21 cellular contexts compared by ENCODE assay signal in the genomic region with DNA sequence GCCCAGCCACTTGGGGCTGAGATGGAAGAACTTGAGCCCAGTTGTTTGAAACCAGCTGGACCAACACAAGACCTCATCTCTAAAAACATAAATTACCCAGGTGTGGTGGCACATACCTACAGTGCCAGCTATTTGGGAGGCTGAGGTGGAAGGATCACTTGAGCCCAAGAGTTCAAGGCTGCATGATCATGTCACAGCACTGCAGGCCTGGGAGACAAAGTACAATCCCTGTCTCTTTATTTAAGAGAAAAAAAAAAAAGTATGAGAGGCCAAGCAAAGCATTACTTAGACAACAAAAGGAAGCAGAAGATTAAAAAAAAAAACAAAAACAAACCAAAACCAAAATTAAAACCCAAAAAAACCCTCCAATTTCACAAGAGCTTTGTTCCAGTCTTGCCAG. TPM values are rescaled to one million over a fixed set of nuclear protein-coding genes. Genes with fewer than 3 reads are reported as not detected.
A peak's percentile ranks its signal among the peaks of the same experiment; 100 is the strongest.
DNase-seq lines count a peak whose midpoint lies in the region; ATAC-seq and TF ChIP-seq lines count a peak whose summit lies in the region.
"Had no signal": no experiment of that assay in that cellular context is flagged by ENCODE, and none has a peak within 500 bp of the region (broad histone marks: within the 10 kb centered on the region; RNA-seq: fewer than 3 reads in every experiment).

No MANE protein-coding gene starts in this region.

- H3K9me3 ChIP-seq in CD4-positive, alpha-beta T cell (ENCODE audit: control insufficient read depth, low read length), result no peaks in the 10 kb centered on the region
- no peaks in the 10 kb centered on the region for H3K9me3 ChIP-seq in right cardiac atrium (ENCODE audit: control insufficient read depth, low read length)
- H3K9me3 ChIP-seq: adrenal gland, colonic mucosa had no signal

- no peak overlapping the region for H3K4me3 ChIP-seq in right cardiac atrium (ENCODE audit: low read length)
- H3K4me3 ChIP-seq: adrenal gland, colonic mucosa, lung, SK-N-MC had no signal

- no peaks in the 10 kb centered on the region for H3K9me3 Mint-ChIP-seq in activated CD4-positive, alpha-beta T cell treated with anti-CD3 and anti-CD28 coated beads for 36 hours (ENCODE audit: low read depth)
- no peaks in the 10 kb centered on the region for H3K9me3 Mint-ChIP-seq in activated CD4-positive, alpha-beta T cell treated with anti-CD3 and anti-CD28 coated beads, Interleukin-2, amount 10 ng/mL, durations not matched to agents 24 days and 14 days
- H3K9me3 Mint-ChIP-seq in CD4-positive, alpha-beta T cell, result no peaks in the 10 kb centered on the region
- H3K9me3 Mint-ChIP-seq in activated naive CD8-positive, alpha-beta T cell treated with anti-CD3 and anti-CD28 coated beads for 36 hours, result peaks cover 7% of the 10 kb centered on the region
- no peaks in the 10 kb centered on the region for H3K9me3 Mint-ChIP-seq in natural killer cell treated with Interleukin-12 subunit alpha and Interleukin-12 subunit beta and Interleukin-15 and Interleukin-18, amount 100 ng/mL, for 72 hours
- H3K9me3 Mint-ChIP-seq: WTC11 had no signal

- no peaks in the 10 kb centered on the region for H3K27me3 Mint-ChIP-seq in activated CD4-positive, alpha-beta T cell treated with anti-CD3 and anti-CD28 coated beads for 36 hours
- no peaks in the 10 kb centered on the region for H3K27me3 Mint-ChIP-seq in activated CD4-positive, alpha-beta T cell treated with anti-CD3 and anti-CD28 coated beads, Interleukin-2, amount 10 ng/mL, durations not matched to agents 24 days and 14 days
- H3K27me3 Mint-ChIP-seq in CD4-positive, alpha-beta T cell, result no peaks in the 10 kb centered on the region
- H3K27me3 Mint-ChIP-seq in activated naive CD8-positive, alpha-beta T cell treated with anti-CD3 and anti-CD28 coated beads for 36 hours, result no peaks in the 10 kb centered on the region
- H3K27me3 Mint-ChIP-seq in natural killer cell treated with Interleukin-12 subunit alpha and Interleukin-12 subunit beta and Interleukin-15 and Interleukin-18, amount 100 ng/mL, for 72 hours, result no peaks in the 10 kb centered on the region
- H3K27me3 Mint-ChIP-seq: B cell had no signal

- no peak overlapping the region for H3K4me3 Mint-ChIP-seq in activated CD4-positive, alpha-beta T cell treated with anti-CD3 and anti-CD28 coated beads for 36 hours
- H3K4me3 Mint-ChIP-seq in activated CD4-positive, alpha-beta T cell treated with anti-CD3 and anti-CD28 coated beads, Interleukin-2, amount 10 ng/mL, durations not matched to agents 24 days and 14 days, result no peak overlapping the region
- H3K4me3 Mint-ChIP-seq in CD4-positive, alpha-beta T cell, result no peak overlapping the region
- H3K4me3 Mint-ChIP-seq in activated naive CD8-positive, alpha-beta T cell treated with anti-CD3 and anti-CD28 coated beads for 36 hours, result no peak overlapping the region
- no peak overlapping the region for H3K4me3 Mint-ChIP-seq in natural killer cell treated with Interleukin-12 subunit alpha and Interleukin-12 subunit beta and Interleukin-15 and Interleukin-18, amount 100 ng/mL, for 72 hours
- H3K4me3 Mint-ChIP-seq: B cell, WTC11 had no signal

- POLR2A ChIA-PET in activated CD4-positive, alpha-beta T cell treated with anti-CD3 and anti-CD28 coated beads for 36 hours (lab: Charles Lee), result interaction anchor here (0.7 kb wide), 1 partner anchor 10 kb away, joined by 4 read pairs; no protein-coding TSS in a partner anchor
- POLR2A ChIA-PET in CD4-positive, alpha-beta T cell (lab: Charles Lee), result interaction anchor here (0.7 kb wide), 1 partner anchor 563 kb away, joined by 3 read pairs; no protein-coding TSS in a partner anchor

- intact Hi-C loops in activated CD4-positive, alpha-beta T cell treated with anti-CD3 and anti-CD28 coated beads for 36 hours (cut with DNase I, micrococcal nuclease), result no loop called here
- intact Hi-C loops in activated CD4-positive, alpha-beta T cell treated with anti-CD3 and anti-CD28 coated beads, Interleukin-2, amount 10 ng/mL, durations not matched to agents 24 days and 14 days (cut with micrococcal nuclease), result no loop called here
- intact Hi-C loops in CD4-positive, alpha-beta T cell (cut with DNase I, micrococcal nuclease), result no loop called here
- intact Hi-C loops in right cardiac atrium (cut with DNase I), result no loop called here

- H3K4me1 ChIP-seq in right cardiac atrium (ENCODE audit: control insufficient read depth, insufficient read depth, low read length), result peaks cover 4% of the 10 kb centered on the region
- H3K4me1 ChIP-seq: colonic mucosa had no signal

- DNase-seq in activated CD4-positive, alpha-beta T cell treated with anti-CD3 and anti-CD28 coated beads for 36 hours, result no peak
- no peak for DNase-seq in activated CD4-positive, alpha-beta T cell treated with anti-CD3 and anti-CD28 coated beads, Interleukin-2, amount 10 ng/mL, durations not matched to agents 24 days and 14 days
- DNase-seq in CD4-positive, alpha-beta T cell, result no peak
- DNase-seq in activated naive CD8-positive, alpha-beta T cell treated with anti-CD3 and anti-CD28 coated beads for 36 hours, result no peak
- no peak for DNase-seq in natural killer cell treated with Interleukin-12 subunit alpha and Interleukin-12 subunit beta and Interleukin-15 and Interleukin-18, amount 100 ng/mL, for 72 hours (ENCODE audit: low spot score)
- DNase-seq in NCI-H2196 treated with DMSO at 0.1 percent for 48 hours (lab: John Stamatoyannopoulos, UW; ENCODE audit: unreplicated experiment) (no peak), right cardiac atrium (no peak)
- DNase-seq: adrenal gland, brain microvascular endothelial cell, colonic mucosa, GOT3, IMR-90, NCI-H524, substantia nigra, T1000 had no signal

- no peak for TF ChIP-seq CTCF in CD4-positive, alpha-beta T cell (IDR thresholded peaks at IDR 0.05)

- ATAC-seq in activated CD4-positive, alpha-beta T cell treated with anti-CD3 and anti-CD28 coated beads for 36 hours, result no peak
- ATAC-seq in CD4-positive, alpha-beta T cell (ENCODE audit: poor library complexity), result no peak
- no peak for ATAC-seq in natural killer cell treated with Interleukin-12 subunit alpha and Interleukin-12 subunit beta and Interleukin-15 and Interleukin-18, amount 100 ng/mL, for 72 hours
- ATAC-seq in GM18517 (IDR thresholded peaks at IDR 0.05; ENCODE audit: unreplicated experiment), result no peak
- ATAC-seq in right cardiac atrium, result no peak
- ATAC-seq: WTC11 had no signal

- CTCF ChIA-PET in activated CD4-positive, alpha-beta T cell treated with anti-CD3 and anti-CD28 coated beads for 36 hours (lab: Charles Lee), result interaction anchor here (0.9 to 1.2 kb wide), 3 partner anchors 15 to 76 kb away, joined by 3 to 6 read pairs (median 3); a partner anchor contains a TSS
- CTCF ChIA-PET in CD4-positive, alpha-beta T cell (lab: Charles Lee), result no interaction called here

- peaks cover 51% of the 10 kb centered on the region for H3K36me3 Mint-ChIP-seq in activated CD4-positive, alpha-beta T cell treated with anti-CD3 and anti-CD28 coated beads for 36 hours (ENCODE audit: low read depth)
- H3K36me3 Mint-ChIP-seq in activated CD4-positive, alpha-beta T cell treated with anti-CD3 and anti-CD28 coated beads, Interleukin-2, amount 10 ng/mL, durations not matched to agents 24 days and 14 days (ENCODE audit: low read depth), result peaks cover 63% of the 10 kb centered on the region
- peaks cover 66% of the 10 kb centered on the region for H3K36me3 Mint-ChIP-seq in CD4-positive, alpha-beta T cell (ENCODE audit: low read depth)
- H3K36me3 Mint-ChIP-seq in activated naive CD8-positive, alpha-beta T cell treated with anti-CD3 and anti-CD28 coated beads for 36 hours, result peaks cover 61% of the 10 kb centered on the region
- peaks cover 19% of the 10 kb centered on the region for H3K36me3 Mint-ChIP-seq in natural killer cell treated with Interleukin-12 subunit alpha and Interleukin-12 subunit beta and Interleukin-15 and Interleukin-18, amount 100 ng/mL, for 72 hours

- peaks cover 37% of the 10 kb centered on the region for H3K4me1 Mint-ChIP-seq in activated CD4-positive, alpha-beta T cell treated with anti-CD3 and anti-CD28 coated beads for 36 hours
- H3K4me1 Mint-ChIP-seq in activated CD4-positive, alpha-beta T cell treated with anti-CD3 and anti-CD28 coated beads, Interleukin-2, amount 10 ng/mL, durations not matched to agents 24 days and 14 days, result peaks cover 29% of the 10 kb centered on the region
- H3K4me1 Mint-ChIP-seq in CD4-positive, alpha-beta T cell (ENCODE audit: low read depth), result peaks cover 30% of the 10 kb centered on the region
- H3K4me1 Mint-ChIP-seq in activated naive CD8-positive, alpha-beta T cell treated with anti-CD3 and anti-CD28 coated beads for 36 hours, result peaks cover 39% of the 10 kb centered on the region
- H3K4me1 Mint-ChIP-seq in natural killer cell treated with Interleukin-12 subunit alpha and Interleukin-12 subunit beta and Interleukin-15 and Interleukin-18, amount 100 ng/mL, for 72 hours (ENCODE audit: low read depth in 2 of 2), result peaks cover 44 to 46% of the 10 kb centered on the region in 2 donors
- H3K4me1 Mint-ChIP-seq: WTC11 had no signal

- no peak overlapping the region for H3K27ac ChIP-seq in CD4-positive, alpha-beta T cell (ENCODE audit: low read depth, low read length)
- no peak overlapping the region for H3K27ac ChIP-seq in right cardiac atrium (ENCODE audit: low read length)
- H3K27ac ChIP-seq: adrenal gland, brain microvascular endothelial cell, colonic mucosa, SK-N-MC had no signal

- peak overlapping the region; percentile 42 for H3K27ac Mint-ChIP-seq in activated CD4-positive, alpha-beta T cell treated with anti-CD3 and anti-CD28 coated beads for 36 hours
- no peak overlapping the region for H3K27ac Mint-ChIP-seq in activated CD4-positive, alpha-beta T cell treated with anti-CD3 and anti-CD28 coated beads, Interleukin-2, amount 10 ng/mL, durations not matched to agents 24 days and 14 days
- H3K27ac Mint-ChIP-seq in CD4-positive, alpha-beta T cell, result peak overlapping the region; percentile 51
- peak overlapping the region; percentile 56 for H3K27ac Mint-ChIP-seq in activated naive CD8-positive, alpha-beta T cell treated with anti-CD3 and anti-CD28 coated beads for 36 hours
- H3K27ac Mint-ChIP-seq in natural killer cell treated with Interleukin-12 subunit alpha and Interleukin-12 subunit beta and Interleukin-15 and Interleukin-18, amount 100 ng/mL, for 72 hours, result peak overlapping the region; percentile 29 to 81
- H3K27ac Mint-ChIP-seq: B cell had no signal

- no peaks in the 10 kb centered on the region for H3K27me3 ChIP-seq in CD4-positive, alpha-beta T cell (ENCODE audit: control insufficient read depth, insufficient read depth, low read length)
- no peaks in the 10 kb centered on the region for H3K27me3 ChIP-seq in right cardiac atrium (ENCODE audit: control insufficient read depth, insufficient read depth)
- H3K27me3 ChIP-seq: adrenal gland, brain microvascular endothelial cell, colonic mucosa had no signal

RNA-seq across cellular contexts. Expression of a gene that starts 15.4 kb away (rescaled TPM):
- 100 to 1,000 TPM; 182 to 306 TPM for total RNA-seq in activated CD4-positive, alpha-beta T cell treated with anti-CD3 and anti-CD28 coated beads for 36 hours
- total RNA-seq in activated CD4-positive, alpha-beta T cell treated with anti-CD3 and anti-CD28 coated beads, Interleukin-2, amount 10 ng/mL, durations not matched to agents 24 days and 14 days, result 190 and 200 TPM in 2 replicates
- 10 to 100 TPM; 20.8 to 22.9 TPM for total RNA-seq in CD4-positive, alpha-beta T cell
- 100 to 1,000 TPM; 237 to 242 TPM for total RNA-seq in activated naive CD8-positive, alpha-beta T cell treated with anti-CD3 and anti-CD28 coated beads for 36 hours
- 100 to 1,000 TPM in 1 of 2 donors, 10 to 100 TPM in 1; 95.4 to 107 TPM for total RNA-seq in natural killer cell treated with Interleukin-12 subunit alpha and Interleukin-12 subunit beta and Interleukin-15 and Interleukin-18, amount 100 ng/mL, for 72 hours
- 100 to 1,000 TPM; 153 to 254 (median 196) TPM for total RNA-seq in right cardiac atrium
- 258 TPM for polyA plus RNA-seq in right cardiac atrium
- total RNA-seq: RPMI7951 had no signal

RNA-seq across cellular contexts. Expression of a gene that starts 33.7 kb away (rescaled TPM):
- 10 to 100 TPM; 69.3 to 71.8 TPM for total RNA-seq in activated CD4-positive, alpha-beta T cell treated with anti-CD3 and anti-CD28 coated beads for 36 hours
- 94.0 and 96.9 TPM in 2 replicates for total RNA-seq in activated CD4-positive, alpha-beta T cell treated with anti-CD3 and anti-CD28 coated beads, Interleukin-2, amount 10 ng/mL, durations not matched to agents 24 days and 14 days
- total RNA-seq in CD4-positive, alpha-beta T cell, result 10 to 100 TPM; 94.3 to 95.2 TPM
- total RNA-seq in activated naive CD8-positive, alpha-beta T cell treated with anti-CD3 and anti-CD28 coated beads for 36 hours, result 10 to 100 TPM; 63.3 to 64.0 TPM
- total RNA-seq in natural killer cell treated with Interleukin-12 subunit alpha and Interleukin-12 subunit beta and Interleukin-15 and Interleukin-18, amount 100 ng/mL, for 72 hours, result 100 to 1,000 TPM in 1 of 2 donors, 10 to 100 TPM in 1; 90.9 to 105 TPM
- 10 to 100 TPM; 36.6 to 46.0 (median 40.4) TPM for total RNA-seq in right cardiac atrium
- polyA plus RNA-seq in right cardiac atrium, result 19.5 TPM

RNA-seq across cellular contexts. Expression of a gene that starts 38.2 kb away (rescaled TPM):
- total RNA-seq in activated CD4-positive, alpha-beta T cell treated with anti-CD3 and anti-CD28 coated beads for 36 hours, result 100 to 1,000 TPM; 438 to 449 TPM
- total RNA-seq in activated CD4-positive, alpha-beta T cell treated with anti-CD3 and anti-CD28 coated beads, Interleukin-2, amount 10 ng/mL, durations not matched to agents 24 days and 14 days, result 381 and 391 TPM in 2 replicates
- 100 to 1,000 TPM; 256 to 271 TPM for total RNA-seq in CD4-positive, alpha-beta T cell
- total RNA-seq in activated naive CD8-positive, alpha-beta T cell treated with anti-CD3 and anti-CD28 coated beads for 36 hours, result 100 to 1,000 TPM; 414 to 420 TPM
- total RNA-seq in natural killer cell treated with Interleukin-12 subunit alpha and Interleukin-12 subunit beta and Interleukin-15 and Interleukin-18, amount 100 ng/mL, for 72 hours, result 100 to 1,000 TPM; 436 to 448 TPM
- total RNA-seq in right cardiac atrium, result 100 to 1,000 TPM; 217 to 310 (median 265) TPM
- 142 TPM for polyA plus RNA-seq in right cardiac atrium

RNA-seq across cellular contexts. Expression of a gene that starts 38.7 kb away (rescaled TPM):
- total RNA-seq in activated CD4-positive, alpha-beta T cell treated with anti-CD3 and anti-CD28 coated beads for 36 hours, result 1 to 10 TPM; 9.4 TPM
- total RNA-seq in activated CD4-positive, alpha-beta T cell treated with anti-CD3 and anti-CD28 coated beads, Interleukin-2, amount 10 ng/mL, durations not matched to agents 24 days and 14 days, result 18.7 and 21.2 TPM in 2 replicates
- total RNA-seq in CD4-positive, alpha-beta T cell, result 10 to 100 TPM; 21.4 to 22.0 TPM
- total RNA-seq in activated naive CD8-positive, alpha-beta T cell treated with anti-CD3 and anti-CD28 coated beads for 36 hours, result 10 to 100 TPM; 10.2 to 10.5 TPM
- 10 to 100 TPM; 20.5 to 21.1 TPM for total RNA-seq in natural killer cell treated with Interleukin-12 subunit alpha and Interleukin-12 subunit beta and Interleukin-15 and Interleukin-18, amount 100 ng/mL, for 72 hours
- 10 to 100 TPM; 15.5 to 21.4 (median 19.0) TPM for total RNA-seq in right cardiac atrium
- 19.4 TPM for polyA plus RNA-seq in right cardiac atrium

RNA-seq across cellular contexts. Expression of a gene that starts 48.7 kb away (rescaled TPM):
- total RNA-seq in activated CD4-positive, alpha-beta T cell treated with anti-CD3 and anti-CD28 coated beads for 36 hours, result 1 to 10 TPM; 3.6 to 4.1 TPM
- total RNA-seq in activated CD4-positive, alpha-beta T cell treated with anti-CD3 and anti-CD28 coated beads, Interleukin-2, amount 10 ng/mL, durations not matched to agents 24 days and 14 days, result 2.6 and 3.7 TPM in 2 replicates
- 10 to 100 TPM; 10.5 to 12.7 TPM for total RNA-seq in CD4-positive, alpha-beta T cell
- 1 to 10 TPM in 1 of 2 experiments, under 1 TPM in 1; 0.42 to 2.0 TPM for total RNA-seq in activated naive CD8-positive, alpha-beta T cell treated with anti-CD3 and anti-CD28 coated beads for 36 hours
- total RNA-seq in natural killer cell treated with Interleukin-12 subunit alpha and Interleukin-12 subunit beta and Interleukin-15 and Interleukin-18, amount 100 ng/mL, for 72 hours, result 1 to 10 TPM; 4.4 to 6.0 TPM
- 10 to 100 TPM; 17.4 to 33.7 (median 29.6) TPM for total RNA-seq in right cardiac atrium
- 20.0 TPM for polyA plus RNA-seq in right cardiac atrium
- total RNA-seq: RPMI7951 had no signal
